In genomic region chr1:234627009-234627950, GRCh38 we compare ENCODE assay signal across 23 cellular contexts. TPM values are rescaled to one million over a fixed set of nuclear protein-coding genes. Genes with fewer than 3 reads are reported as not detected.
DNase-seq lines count a peak whose midpoint lies in the region; ATAC-seq, FAIRE-seq and TF ChIP-seq lines count a peak whose summit lies in the region.
"Had no signal": no experiment of that assay in that cellular context is flagged by ENCODE, and none has a peak within 500 bp of the region (broad histone marks: within the 10 kb centered on the region; RNA-seq: fewer than 3 reads in every experiment).

No MANE protein-coding gene starts in this region.

- WGBS in SK-N-SH (ENCODE audit: low lambda C conversion rate): 87% methylated on average over 11 of the region's 11 CpGs
- 47% methylated on average over 11 of the region's 11 CpGs for WGBS in K562 (ENCODE audit: insufficient coverage, low coverage, missing lambda C conversion rate)

- POLR2A ChIA-PET in SK-N-SH (lab: Yijun Ruan, JAX): interaction anchor here (0.5 kb wide), 1 partner anchor 490 kb away, joined by 3 read pairs; no protein-coding TSS in a partner anchor
- POLR2A ChIA-PET in K562 (lab: Yijun Ruan, JAX): interaction anchor here (0.6 to 9.9 kb wide), 3 partner anchors 15 to 54 kb away, joined by 3 to 59 read pairs (median 3); no protein-coding TSS in a partner anchor

- ATAC-seq in SK-N-SH treated with all-trans-retinoic acid at 6 μM for 48 hours (no peak), K562 (no peak), left lung (peak; percentile 61), HG02763 (IDR thresholded peaks at IDR 0.05; ENCODE audit: unreplicated experiment) (no peak)
- ATAC-seq in stimulated activated memory B cell treated with anti-CD40 and anti-IgM and Interleukin-4, amounts not matched to agents 10 μg/mL and 1 μg/mL and 100 μg/mL, for 72 hours: peak; percentile 65
- ATAC-seq: activated CD8-positive, alpha-beta T cell treated with anti-CD3 and anti-CD28 coated beads, Interleukin-2, amount 10 ng/mL, durations not matched to agents 7 days and 5 days; left ventricle myocardium superior; upper lobe of right lung had no signal

- H3K27ac Mint-ChIP-seq in stimulated activated memory B cell treated with anti-CD40 and anti-IgM and Interleukin-4, amounts not matched to agents 10 μg/mL and 1 μg/mL and 100 μg/mL, for 72 hours: peak overlapping the region; percentile 11
- H3K27ac Mint-ChIP-seq: activated CD8-positive, alpha-beta T cell treated with anti-CD3 and anti-CD28 coated beads, Interleukin-2, amount 10 ng/mL, durations not matched to agents 7 days and 5 days had no signal

- no peaks in the 10 kb centered on the region for H3K27me3 ChIP-seq in SK-N-SH (ENCODE audit: insufficient read depth)
- no peaks in the 10 kb centered on the region; a peak in 1 of 5 replicates for H3K27me3 ChIP-seq in K562 (ENCODE audit: control insufficient read depth in 2 of 2, insufficient read depth in 2 of 2, low read length in 2 of 2)
- H3K27me3 ChIP-seq in left lung: no peaks in the 10 kb centered on the region
- H3K27me3 ChIP-seq: sigmoid colon, upper lobe of right lung had no signal

- peak overlapping the region; percentile 13; the same call in 1 of the 2 replicates for H3K4me2 ChIP-seq in SK-N-SH
- no peak overlapping the region for H3K4me2 ChIP-seq in K562 (ENCODE audit: insufficient read depth, low read length)

- no peak overlapping the region for H3K4me3 Mint-ChIP-seq in stimulated activated memory B cell treated with anti-CD40 and anti-IgM and Interleukin-4, amounts not matched to agents 10 μg/mL and 1 μg/mL and 100 μg/mL, for 72 hours
- H3K4me3 Mint-ChIP-seq: activated CD8-positive, alpha-beta T cell treated with anti-CD3 and anti-CD28 coated beads, Interleukin-2, amount 10 ng/mL, durations not matched to agents 7 days and 5 days; brain; CD8-positive, alpha-beta memory T cell; neural crest cell had no signal

- no peaks in the 10 kb centered on the region for H3K36me3 Mint-ChIP-seq in stimulated activated memory B cell treated with anti-CD40 and anti-IgM and Interleukin-4, amounts not matched to agents 10 μg/mL and 1 μg/mL and 100 μg/mL, for 72 hours
- H3K36me3 Mint-ChIP-seq: brain had no signal

- TF ChIP-seq EP300 in SK-N-SH (IDR thresholded peaks at IDR 0.05; ENCODE audit: borderline replicate concordance in 1 of 2, low read depth in 1 of 2, low read length in 1 of 2): no peak
- no peak for TF ChIP-seq EP300 in K562 (IDR thresholded peaks at IDR 0.05; ENCODE audit: low read length)

- peaks cover 25% of the 10 kb centered on the region for H3K4me1 Mint-ChIP-seq in stimulated activated memory B cell treated with anti-CD40 and anti-IgM and Interleukin-4, amounts not matched to agents 10 μg/mL and 1 μg/mL and 100 μg/mL, for 72 hours
- H3K4me1 Mint-ChIP-seq: CD8-positive, alpha-beta memory T cell had no signal

- FAIRE-seq in K562 (lab: Jason Lieb, UNC): no peak
- FAIRE-seq: GM19239 had no signal

- peaks cover 24% of the 10 kb centered on the region for H3F3A ChIP-seq in SK-N-SH (replicated peaks; ENCODE audit: insufficient read depth)

- no peaks in the 10 kb centered on the region for H3K9me2 ChIP-seq in SK-N-SH

- H3K27me3 Mint-ChIP-seq in stimulated activated memory B cell treated with anti-CD40 and anti-IgM and Interleukin-4, amounts not matched to agents 10 μg/mL and 1 μg/mL and 100 μg/mL, for 72 hours: no peaks in the 10 kb centered on the region

- DNase-seq in SK-N-SH (no peak), K562 (ENCODE audit: extremely low read depth in 1 of 4, low spot score in 3 of 4) (no peak), left lung (no peak)
- DNase-seq in NK-92 treated with Interleukin-12 subunit alpha and Interleukin-12 subunit beta, amount 100 ng/mL, for 24 hours (lab: John Stamatoyannopoulos, UW): no peak
- DNase-seq in activated CD4-positive, alpha-beta T cell treated with anti-CD3 and anti-CD28 coated beads, Interleukin-2, amount 50 U/mL, for 48 hours: no peak
- DNase-seq: activated CD4-positive, CD25-positive, alpha-beta regulatory T cell treated with anti-CD3 and anti-CD28 coated beads, Interleukin-2, amount 50 U/mL, for 72 hours; activated CD8-positive, alpha-beta T cell treated with anti-CD3 and anti-CD28 coated beads, Interleukin-2, amount 10 ng/mL, durations not matched to agents 7 days and 5 days; activated gamma-delta T cell; CD8-positive, alpha-beta memory T cell; effector CD4-positive, alpha-beta T cell; left ventricle myocardium superior; NCI-H1105; NCI-H82; SHP77; sigmoid colon; upper lobe of right lung had no signal

- intact Hi-C loops in K562 (cut with micrococcal nuclease): no loop called here
- intact Hi-C loops in left lung (cut with DNase I): no loop called here

- no peaks in the 10 kb centered on the region for H3K9me3 ChIP-seq in SK-N-SH
- no peaks in the 10 kb centered on the region for H3K9me3 ChIP-seq in K562 (replicated peaks; ENCODE audit: control insufficient read depth, insufficient read depth, low read depth, low read length)
- H3K9me3 ChIP-seq in left lung: no peaks in the 10 kb centered on the region
- H3K9me3 ChIP-seq: sigmoid colon, upper lobe of right lung had no signal

- H3K27ac ChIP-seq in SK-N-SH (ENCODE audit: low read depth in 2 of 2, low read length in 1 of 2) (peak overlapping the region in 1 of 2 experiments; percentile 44; a peak in 2 of 4 replicates), K562 (ENCODE audit: extremely low read depth, low read depth, low read length) (no peak overlapping the region), left lung (peak overlapping the region in 1 of 2 donors; percentile 15)
- H3K27ac ChIP-seq: 22Rv1, sigmoid colon, upper lobe of right lung had no signal

- H4K20me1 ChIP-seq in SK-N-SH (ENCODE audit: insufficient read depth) (no peaks in the 10 kb centered on the region), K562 (replicated peaks; ENCODE audit: control insufficient read depth, insufficient read depth, low read length) (no peaks in the 10 kb centered on the region)

- CTCF ChIA-PET in SK-N-SH (lab: Yijun Ruan, JAX) (no interaction called here), K562 (lab: Yijun Ruan, JAX; ENCODE audit: low intra/inter-chr PET ratio) (no interaction called here)

- in situ Hi-C loops in K562 (cut with MboI): no loop called here

- TF ChIP-seq RAD21 in SK-N-SH (IDR thresholded peaks at IDR 0.05; ENCODE audit: low read length) (no peak), K562 (CRISPR knock-in tag; conservative IDR thresholded peaks at IDR 0.05 in 1 of 2, IDR thresholded peaks at IDR 0.05 in 1 of 2) (no peak)

- H3K9me3 Mint-ChIP-seq in stimulated activated memory B cell treated with anti-CD40 and anti-IgM and Interleukin-4, amounts not matched to agents 10 μg/mL and 1 μg/mL and 100 μg/mL, for 72 hours: no peaks in the 10 kb centered on the region
- H3K9me3 Mint-ChIP-seq: CD8-positive, alpha-beta memory T cell had no signal

- H3K4me1 ChIP-seq in SK-N-SH (ENCODE audit: control insufficient read depth in 1 of 2, insufficient read depth in 2 of 2, low read depth in 1 of 2, low read length in 1 of 2): peaks cover 4 to 17% of the 10 kb centered on the region in 2 experiments
- H3K4me1 ChIP-seq in K562 (replicated peaks in 1 of 2; ENCODE audit: control insufficient read depth in 2 of 2, insufficient read depth in 2 of 2, low read length in 2 of 2): peaks cover 0 to 11% of the 10 kb centered on the region in 2 experiments; a peak in 2 of 5 replicates
- peaks cover 11 to 12% of the 10 kb centered on the region in 2 donors for H3K4me1 ChIP-seq in left lung

- no peak for TF ChIP-seq POLR2A in K562 (conservative IDR thresholded peaks at IDR 0.05)

- no peak overlapping the region for H3K9ac ChIP-seq in SK-N-SH
- no peak overlapping the region; a peak in 1 of 4 replicates for H3K9ac ChIP-seq in K562 (ENCODE audit: insufficient read depth in 1 of 2, low read depth in 2 of 2, low read length in 2 of 2)

- no peaks in the 10 kb centered on the region for H3K36me3 ChIP-seq in SK-N-SH (replicated peaks in 1 of 2; ENCODE audit: control insufficient read depth in 1 of 2, insufficient read depth in 2 of 2, low read length in 1 of 2)
- no peaks in the 10 kb centered on the region for H3K36me3 ChIP-seq in K562 (ENCODE audit: control insufficient read depth, insufficient read depth, low read length)
- H3K36me3 ChIP-seq in left lung: no peaks in the 10 kb centered on the region
- H3K36me3 ChIP-seq: sigmoid colon, upper lobe of right lung had no signal

- H3K4me3 ChIP-seq in SK-N-SH (ENCODE audit: low read depth in 2 of 2, low read length in 1 of 2) (no peak overlapping the region), K562 (no peak overlapping the region), left lung (no peak overlapping the region)
- H3K4me3 ChIP-seq: sigmoid colon, upper lobe of right lung had no signal

- H2AFZ ChIP-seq in SK-N-SH (ENCODE audit: low read depth): no peak overlapping the region
- H2AFZ ChIP-seq in K562 (ENCODE audit: low read depth, low read length): 0 out of 2 replicates have a peak overlapping the region, but pooled peaks have one; percentile 6

- no peak for TF ChIP-seq CTCF in SK-N-SH (IDR thresholded peaks at IDR 0.05)
- no peak for TF ChIP-seq CTCF in K562 (IDR thresholded peaks at IDR 0.05 in 2 of 3, conservative IDR thresholded peaks at IDR 0.05 in 1 of 3; ENCODE audit: insufficient read depth in 2 of 3, low read depth in 1 of 3, low read length in 3 of 3)
- TF ChIP-seq CTCF in left lung (IDR thresholded peaks at IDR 0.05): no peak

- H3K9me1 ChIP-seq in K562 (ENCODE audit: control insufficient read depth, insufficient read depth, low read length): no peaks in the 10 kb centered on the region

- H3K79me2 ChIP-seq in SK-N-SH (ENCODE audit: insufficient read depth) (no peaks in the 10 kb centered on the region), K562 (ENCODE audit: control insufficient read depth, insufficient read depth, low read length) (no peaks in the 10 kb centered on the region)

- BruUV-seq in K562 (replicated peaks; lab: Mats Ljungman, UMichigan): no TSS peak

RNA-seq across cellular contexts. Expression of gene IRF2BP2, which starts 17.3 kb away (rescaled TPM):
- polyA plus RNA-seq in SK-N-SH (2012; rRNA removed): 40.3 and 73.9 TPM in 2 replicates
- polyA plus RNA-seq in SK-N-SH (2012; cell fraction: cytosol; rRNA removed): 28.1 and 46.6 TPM in 2 replicates
- 73.9 and 167 TPM in 2 replicates for polyA plus RNA-seq in SK-N-SH (2012; cell fraction: nucleus; rRNA removed)
- 23.6 and 29.2 TPM in 2 replicates for total RNA-seq in K562 (2011; cell fraction: chromatin; rRNA removed; ENCODE audit: low replicate concordance)
- total RNA-seq in K562 (2011; cell fraction: nucleolus; rRNA removed): 17.0 and 26.0 TPM in 2 replicates
- 17.2 and 26.8 TPM in 2 replicates for total RNA-seq in K562 (2011; cell fraction: nucleoplasm; rRNA removed)
- 24.4 and 38.8 TPM in 2 replicates for total RNA-seq in K562 (2014; rRNA removed)
- 18.4 and 22.1 TPM in 2 replicates for total RNA-seq in K562 (2014; rRNA removed; fragmentation: Illumina TruSeq; extraction: Trizol)
- total RNA-seq in K562 (2015; rRNA removed; fragmentation: Illumina TruSeq; extraction: Trizol): 35.3 and 39.1 TPM in 2 replicates
- total RNA-seq in K562 (2021): 68.4 and 68.6 TPM in 2 replicates
- 7.7 and 18.0 TPM in 2 replicates for polyA plus RNA-seq in K562 (2011; rRNA removed)
- polyA plus RNA-seq in K562 (2011; cell fraction: cytosol; rRNA removed): 12.4 and 22.0 TPM in 2 replicates
- 73.6 and 97.0 TPM in 2 replicates for polyA plus RNA-seq in K562 (2011; cell fraction: nucleus; rRNA removed)
- polyA plus RNA-seq in K562 (2012): 38.3 and 116 TPM in 2 replicates
- polyA plus RNA-seq in K562 (2014; fragmentation: Illumina TruSeq; extraction: Trizol): 47.0 and 60.0 TPM in 2 replicates
- polyA plus RNA-seq in K562 (2014; fragmentation: Nextera tagmentation; extraction: Ambion mirVana): 10 to 100 TPM; 11.4 to 18.2 TPM
- 19.0 and 30.4 TPM in 2 replicates for polyA plus RNA-seq in K562 (2014; rRNA removed)
- 10.8 and 16.9 TPM in 2 replicates for polyA minus RNA-seq in K562 (2011; rRNA and poly(A)+ RNA removed)
- 43.5 and 61.6 TPM in 2 replicates for polyA minus RNA-seq in K562 (2011; cell fraction: cytosol; rRNA and poly(A)+ RNA removed)
- 22.5 and 41.3 TPM in 2 replicates for polyA minus RNA-seq in K562 (2011; cell fraction: nucleus; rRNA and poly(A)+ RNA removed)
- 100 to 1,000 TPM; 114 to 135 TPM for total RNA-seq in left lung

Comparison
In these comparisons a context has a peak if more than half of its experiments do, and no peak if none do; other contexts are left out.
1. ATAC-seq: peak in left lung (single experiment) and stimulated activated memory B cell treated with anti-CD40 and anti-IgM and Interleukin-4, amounts not matched to agents 10 μg/mL and 1 μg/mL and 100 μg/mL, for 72 hours (single experiment); none in SK-N-SH treated with all-trans-retinoic acid at 6 μM for 48 hours (single experiment), K562 (single experiment) and HG02763 (single experiment).